19 cellular contexts compared by ENCODE assay signal in the genomic region with DNA sequence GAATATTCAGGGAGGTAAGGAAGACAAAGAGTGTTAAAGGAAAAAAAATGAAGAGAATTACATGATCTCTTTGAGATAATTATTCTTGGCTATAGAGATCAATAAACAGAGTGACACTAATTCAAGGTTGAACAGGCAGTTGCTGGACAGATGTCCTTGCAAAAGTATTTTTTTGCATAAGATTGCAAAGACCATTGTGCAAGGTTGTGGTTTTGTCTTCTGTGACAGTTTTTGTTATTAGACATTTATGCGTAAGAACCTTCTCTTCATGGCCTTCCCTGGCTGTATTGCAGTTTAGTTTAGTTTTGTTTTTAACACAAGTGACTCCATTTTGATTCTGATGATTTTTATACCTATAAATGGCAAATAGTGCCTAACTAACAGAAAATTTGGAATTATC.
"Had no signal": no experiment of that assay in that cellular context is flagged by ENCODE, and none has a peak within 500 bp of the region (broad histone marks: within the 10 kb centered on the region; RNA-seq: fewer than 3 reads in every experiment).

No MANE protein-coding gene starts in this region.

- H3K9me3 Mint-ChIP-seq: endodermal cell; mesothelial cell of epicardium; neural crest cell; stimulated activated memory B cell treated with anti-CD40 and anti-IgM and Interleukin-4, amounts not matched to agents 10 μg/mL and 1 μg/mL and 100 μg/mL, for 72 hours had no signal

- H3K4me1 Mint-ChIP-seq: memory B cell; mesothelial cell of epicardium; natural killer cell; stimulated activated memory B cell treated with anti-CD40 and anti-IgM and Interleukin-4, amounts not matched to agents 10 μg/mL and 1 μg/mL and 100 μg/mL, for 72 hours had no signal

- DNase-seq: effector CD4-positive, alpha-beta T cell; endodermal cell; erythroblast; foreskin keratinocyte; immature natural killer cell; left lung; lower lobe of right lung; natural killer cell; posterior cingulate gyrus; spleen; stimulated activated CD4-positive, alpha-beta T cell treated with anti-CD3 and anti-CD28 coated beads, Interleukin-15, amount 100 ng/mL, for 24 hours; stimulated activated CD4-positive, alpha-beta T cell treated with anti-CD3 and anti-CD28 coated beads, Interleukin-1b, Interleukin-23, amount 100 ng/mL, for 48 hours; stimulated activated CD4-positive, alpha-beta T cell treated with anti-CD3 and anti-CD28 coated beads, Interleukin-4, amount 100 ng/mL, for 24 hours; trophoblast cell had no signal

- H3K36me3 Mint-ChIP-seq: immature natural killer cell; memory B cell; mesothelial cell of epicardium; natural killer cell; stimulated activated memory B cell treated with anti-CD40 and anti-IgM and Interleukin-4, amounts not matched to agents 10 μg/mL and 1 μg/mL and 100 μg/mL, for 72 hours had no signal

- H3K27me3 Mint-ChIP-seq: memory B cell; stimulated activated memory B cell treated with anti-CD40 and anti-IgM and Interleukin-4, amounts not matched to agents 10 μg/mL and 1 μg/mL and 100 μg/mL, for 72 hours; stimulated activated naive CD8-positive, alpha-beta T cell treated with anti-CD3 and anti-CD28 coated beads, Interleukin-15, Interleukin-2, amounts not matched to agents 100 ng/mL and 50 ng/mL, for 24 hours had no signal

- H3K27ac Mint-ChIP-seq: endodermal cell; immature natural killer cell; memory B cell; mesothelial cell of epicardium; natural killer cell; stimulated activated memory B cell treated with anti-CD40 and anti-IgM and Interleukin-4, amounts not matched to agents 10 μg/mL and 1 μg/mL and 100 μg/mL, for 72 hours; stimulated activated naive CD8-positive, alpha-beta T cell treated with anti-CD3 and anti-CD28 coated beads, Interleukin-15, Interleukin-2, amounts not matched to agents 100 ng/mL and 50 ng/mL, for 24 hours had no signal

- H3K4me3 Mint-ChIP-seq: endodermal cell; memory B cell; mesothelial cell of epicardium; natural killer cell; neural crest cell; stimulated activated memory B cell treated with anti-CD40 and anti-IgM and Interleukin-4, amounts not matched to agents 10 μg/mL and 1 μg/mL and 100 μg/mL, for 72 hours; stimulated activated naive CD8-positive, alpha-beta T cell treated with anti-CD3 and anti-CD28 coated beads, Interleukin-15, Interleukin-2, amounts not matched to agents 100 ng/mL and 50 ng/mL, for 24 hours had no signal
